Comparison of ENCODE assay signal across 18 cellular contexts in genomic region chr10:102580230-102580629, GRCh38.
DNase-seq lines count a peak whose midpoint lies in the region; ATAC-seq and TF ChIP-seq lines count a peak whose summit lies in the region.
"Had no signal": no experiment of that assay in that cellular context is flagged by ENCODE, and none has a peak within 500 bp of the region (broad histone marks: within the 10 kb centered on the region; RNA-seq: fewer than 3 reads in every experiment).

No MANE protein-coding gene starts in this region.

- H3K27ac Mint-ChIP-seq in naive thymus-derived CD4-positive, alpha-beta T cell, result peak overlapping the region in 8 of 9 donors; percentile 9 to 85 (median 68)
- H3K27ac Mint-ChIP-seq: activated CD8-positive, alpha-beta memory T cell treated with anti-CD3 and anti-CD28 coated beads, Interleukin-2, amount 10 ng/mL, durations not matched to agents 7 days and 5 days had no signal

- ATAC-seq in naive thymus-derived CD4-positive, alpha-beta T cell, result no peak
- ATAC-seq in mucosa of descending colon, result no peak
- ATAC-seq: activated CD8-positive, alpha-beta memory T cell treated with anti-CD3 and anti-CD28 coated beads, Interleukin-2, amount 10 ng/mL, durations not matched to agents 7 days and 5 days; Panc1; psoas muscle had no signal

- no peaks in the 10 kb centered on the region for H3K36me3 ChIP-seq in naive thymus-derived CD4-positive, alpha-beta T cell (ENCODE audit: control insufficient read depth in 2 of 3, insufficient read depth in 3 of 3, low read length in 3 of 3)
- no peaks in the 10 kb centered on the region for H3K36me3 ChIP-seq in mucosa of descending colon (ENCODE audit: low read depth)
- H3K36me3 ChIP-seq: BE2C had no signal

- no peaks in the 10 kb centered on the region for H3K27me3 Mint-ChIP-seq in naive thymus-derived CD4-positive, alpha-beta T cell
- H3K27me3 Mint-ChIP-seq: activated CD8-positive, alpha-beta memory T cell treated with anti-CD3 and anti-CD28 coated beads, Interleukin-2, amount 10 ng/mL, durations not matched to agents 7 days and 5 days had no signal

- no peak for TF ChIP-seq CTCF in mucosa of descending colon (IDR thresholded peaks at IDR 0.05)

- H3K4me1 Mint-ChIP-seq in naive thymus-derived CD4-positive, alpha-beta T cell, result peaks cover 6 to 21% (median 19%) of the 10 kb centered on the region in 7 donors

- H3K4me3 Mint-ChIP-seq in naive thymus-derived CD4-positive, alpha-beta T cell, result no peak overlapping the region
- H3K4me3 Mint-ChIP-seq: activated CD8-positive, alpha-beta memory T cell treated with anti-CD3 and anti-CD28 coated beads, Interleukin-2, amount 10 ng/mL, durations not matched to agents 7 days and 5 days; H9 had no signal

- no peak for TF ChIP-seq RAD21 in Ishikawa (IDR thresholded peaks at IDR 0.05; ENCODE audit: low read depth)

- H3K9me3 Mint-ChIP-seq in naive thymus-derived CD4-positive, alpha-beta T cell, result no peaks in the 10 kb centered on the region
- H3K9me3 Mint-ChIP-seq: H9 had no signal

- H3K4me1 ChIP-seq in naive thymus-derived CD4-positive, alpha-beta T cell (ENCODE audit: control insufficient read depth in 2 of 2, insufficient read depth in 2 of 2, low read length in 2 of 2), result no peaks in the 10 kb centered on the region
- H3K4me1 ChIP-seq in mucosa of descending colon (ENCODE audit: low read depth), result no peaks in the 10 kb centered on the region

- H3K27me3 ChIP-seq in naive thymus-derived CD4-positive, alpha-beta T cell (ENCODE audit: control insufficient read depth in 2 of 2, insufficient read depth in 2 of 2, low read length in 2 of 2), result no peaks in the 10 kb centered on the region
- H3K27me3 ChIP-seq: BE2C had no signal

- H3K9me3 ChIP-seq in naive thymus-derived CD4-positive, alpha-beta T cell (ENCODE audit: control insufficient read depth in 2 of 3, low read length in 3 of 3), result no peaks in the 10 kb centered on the region
- H3K9me3 ChIP-seq in mucosa of descending colon, result no peaks in the 10 kb centered on the region
- H3K9me3 ChIP-seq: BE2C, psoas muscle had no signal

- H3K36me3 Mint-ChIP-seq in naive thymus-derived CD4-positive, alpha-beta T cell, result no peaks in the 10 kb centered on the region
- H3K36me3 Mint-ChIP-seq: activated CD8-positive, alpha-beta memory T cell treated with anti-CD3 and anti-CD28 coated beads, Interleukin-2, amount 10 ng/mL, durations not matched to agents 7 days and 5 days had no signal

- no peak overlapping the region for H3K27ac ChIP-seq in naive thymus-derived CD4-positive, alpha-beta T cell (ENCODE audit: low read depth, low read length)
- H3K27ac ChIP-seq: psoas muscle had no signal

- no peak overlapping the region for H3K4me3 ChIP-seq in naive thymus-derived CD4-positive, alpha-beta T cell (ENCODE audit: low read length)
- no peak overlapping the region for H3K4me3 ChIP-seq in mucosa of descending colon
- H3K4me3 ChIP-seq: psoas muscle had no signal

- DNase-seq in CD1c-positive myeloid dendritic cell (ENCODE audit: extremely low spot score), result peak; percentile 56
- peak; percentile 48 for DNase-seq in dermis blood vessel endothelial cell
- DNase-seq in naive thymus-derived CD4-positive, alpha-beta T cell, result no peak
- DNase-seq in stimulated activated CD4-positive, alpha-beta T cell treated with anti-CD3 and anti-CD28 coated beads, Interleukin-2, amount 100 ng/mL, for 48 hours, result no peak
- no peak for DNase-seq in NCI-H1436 treated with DMSO at 0.1 percent for 48 hours (lab: John Stamatoyannopoulos, UW)
- no peak for DNase-seq in mucosa of descending colon
- DNase-seq in A172 (ENCODE audit: low spot score), result no peak
- DNase-seq: activated CD8-positive, alpha-beta memory T cell treated with anti-CD3 and anti-CD28 coated beads, Interleukin-2, amount 10 ng/mL, durations not matched to agents 7 days and 5 days; amniotic stem cell; BE2C; effector CD4-positive, alpha-beta T cell; H9; mammary epithelial cell; MM.1S; psoas muscle; stimulated activated CD4-positive, alpha-beta T cell treated with anti-CD3 and anti-CD28 coated beads, Interleukin-1b, Interleukin-23, amount 100 ng/mL, for 48 hours had no signal

- no peak for TF ChIP-seq EP300 in Ishikawa (IDR thresholded peaks at IDR 0.05; ENCODE audit: borderline replicate concordance)

- CTCF ChIA-PET in naive thymus-derived CD4-positive, alpha-beta T cell (lab: Charles Lee), result no interaction called here

- intact Hi-C loops in naive thymus-derived CD4-positive, alpha-beta T cell (cut with micrococcal nuclease), result loop anchor here in 1 of 2 donors (5.0 kb wide), 1 partner anchor 188 kb away; no protein-coding TSS in a partner anchor
- intact Hi-C loops in mucosa of descending colon (cut with DNase I, micrococcal nuclease), result loop anchor here (5.0 to 10.0 kb wide), 2 partner anchors 75 to 78 kb away; partner anchors contain the start of genes ACTR1A (in 2 of the 2) and SUFU (in 2 of the 2)

- POLR2A ChIA-PET in naive thymus-derived CD4-positive, alpha-beta T cell (lab: Charles Lee), result interaction anchor here (1.1 to 2.2 kb wide), 2 partner anchors 77 to 130 kb away, joined by 3 to 5 read pairs; partner anchors contain the start of gene SUFU

TF ChIP-seq in Ishikawa, 13 proteins besides CTCF, POLR2A, EP300 and RAD21:
- TF ChIP-seq CEBPB (IDR thresholded peaks at IDR 0.05) (0 out of 2 replicates have a peak, but pooled peaks have one; percentile 17), FOXM1 (IDR thresholded peaks at IDR 0.05; ENCODE audit: borderline replicate concordance, low read depth) (no peak)
TF ChIP-seq in Ishikawa: peak in this region for 1.

Comparison
In these comparisons a context has a peak if more than half of its experiments do, and no peak if none do; other contexts are left out.
1. DNase-seq: peak in CD1c-positive myeloid dendritic cell (single experiment) and dermis blood vessel endothelial cell (single experiment); none in naive thymus-derived CD4-positive, alpha-beta T cell (0 of 9), stimulated activated CD4-positive, alpha-beta T cell treated with anti-CD3 and anti-CD28 coated beads, Interleukin-2, amount 100 ng/mL, for 48 hours (0 of 2), NCI-H1436 treated with DMSO at 0.1 percent for 48 hours (single experiment), mucosa of descending colon (0 of 3) and A172 (single experiment).